ENCODE assay signal across 1 cellular context in genomic region chr2:54116608-54117007, GRCh38.
TF ChIP-seq lines count a peak whose summit lies in the region.

No MANE protein-coding gene starts in this region.

TF ChIP-seq in GM12878, 131 proteins besides CTCF, POLR2A, EP300 and RAD21:
- TF ChIP-seq ZBTB33 (IDR thresholded peaks at IDR 0.05): peak; percentile 97
- peak; percentile 87; the same call in 1 of the 2 replicates for TF ChIP-seq CBX5 (IDR thresholded peaks at IDR 0.05; ENCODE audit: low read depth)
